8 cellular contexts compared by ENCODE assay signal in the genomic region with DNA sequence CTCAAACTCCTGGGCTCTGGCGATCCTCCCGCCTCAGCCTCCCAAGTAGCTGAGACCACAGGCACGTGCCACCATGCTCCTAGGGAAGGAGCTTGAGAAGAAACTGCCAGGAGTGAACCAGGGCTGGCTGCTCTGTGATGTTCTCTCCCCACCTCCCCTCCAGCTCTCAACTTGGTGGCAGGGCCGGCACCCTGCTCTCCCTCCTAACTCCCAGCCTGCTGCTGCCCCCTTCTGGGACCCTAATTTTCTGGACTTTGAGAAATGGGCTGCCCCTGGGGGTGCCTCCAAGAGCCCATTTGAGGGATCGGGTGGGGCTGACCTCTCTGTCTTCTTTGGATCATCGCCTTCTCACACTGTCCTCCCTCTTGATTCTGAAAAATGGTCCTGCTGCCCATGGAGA. TPM values are rescaled to one million over a fixed set of nuclear protein-coding genes. Genes with fewer than 3 reads are reported as not detected.
DNase-seq lines count a peak whose midpoint lies in the region; ATAC-seq and TF ChIP-seq lines count a peak whose summit lies in the region.

No MANE protein-coding gene starts in this region.

- CTCF ChIA-PET in PC-3 (lab: Charles Lee), result no interaction called here

- in situ Hi-C loops in GM13976 (cut with MboI; ENCODE audit: low sequenced_read_pairs, unreplicated experiment), result loop anchor here (25.0 kb wide), 1 partner anchor 216 kb away; the partner anchor contains the start of genes GHDC, HCRT and KCNH4

- no peak overlapping the region for H3K4me2 ChIP-seq in PC-3 (ENCODE audit: low read length)

- no peak overlapping the region for H3K9ac ChIP-seq in PC-3 (ENCODE audit: low read length)

- no peak overlapping the region for H3K4me3 Mint-ChIP-seq in progenitor cell of endocrine pancreas (ENCODE audit: low read depth)

- H3K27me3 Mint-ChIP-seq in progenitor cell of endocrine pancreas, result peaks cover 21% of the 10 kb centered on the region

- no peaks in the 10 kb centered on the region for H3K9me2 ChIP-seq in PC-3 (replicated peaks; ENCODE audit: low read length)

- peak overlapping the region; percentile 39 to 47 for H3K27ac ChIP-seq in ascending aorta
- H3K27ac ChIP-seq in PC-3 (ENCODE audit: low read length), result no peak overlapping the region

- BruUV-seq in PC-3 (replicated peaks; lab: Mats Ljungman, UMichigan), result no TSS peak

- H3K36me3 Mint-ChIP-seq in progenitor cell of endocrine pancreas (ENCODE audit: insufficient read depth), result no peaks in the 10 kb centered on the region

- H3K27ac Mint-ChIP-seq in progenitor cell of endocrine pancreas, result peak overlapping the region; percentile 65

- no peak overlapping the region for H2AFZ ChIP-seq in PC-3 (ENCODE audit: low read length)

- no peaks in the 10 kb centered on the region for H3K9me3 Mint-ChIP-seq in progenitor cell of endocrine pancreas (ENCODE audit: low read depth)

- peaks cover 15 to 34% of the 10 kb centered on the region in 2 donors for H3K4me1 ChIP-seq in ascending aorta
- no peaks in the 10 kb centered on the region for H3K4me1 ChIP-seq in PC-3 (ENCODE audit: insufficient read depth, low read length)

- peak; percentile 82 for DNase-seq in GM13976 (ENCODE audit: low spot score)
- DNase-seq in OCI-M1 (lab: John Stamatoyannopoulos, UW), result peak; percentile 75
- DNase-seq in ascending aorta (ENCODE audit: low spot score in 2 of 2), result no peak
- DNase-seq in progenitor cell of endocrine pancreas (ENCODE audit: low spot score, unreplicated experiment), result no peak
- DNase-seq in PC-3, result no peak
- DNase-seq in 8988T, result no peak
- DNase-seq in NOMO-1 treated with DMSO at 0.1 percent for 48 hours (lab: John Stamatoyannopoulos, UW; ENCODE audit: unreplicated experiment), result no peak

- no peaks in the 10 kb centered on the region for H3F3A ChIP-seq in PC-3 (ENCODE audit: low read length, unreplicated experiment)

- POLR2A ChIA-PET in PC-3 (lab: Charles Lee; ENCODE audit: unreplicated experiment), result no interaction called here

- H3K9me3 ChIP-seq in ascending aorta (no peaks in the 10 kb centered on the region), PC-3 (ENCODE audit: low read length) (no peaks in the 10 kb centered on the region)

- peaks cover 10% of the 10 kb centered on the region for H3K4me1 Mint-ChIP-seq in progenitor cell of endocrine pancreas (ENCODE audit: low read depth)

- ATAC-seq in PC-3 (no peak), GM21528 (IDR thresholded peaks at IDR 0.05; ENCODE audit: low FRiP score, unreplicated experiment) (no peak)

- intact Hi-C loops in ascending aorta (cut with DNase I), result no loop called here
- intact Hi-C loops in PC-3 (cut with micrococcal nuclease), result no loop called here

- TF ChIP-seq CTCF in GM13976 (IDR thresholded peaks at IDR 0.05; ENCODE audit: borderline replicate concordance, control extremely low read depth, extremely low read depth, insufficient read depth, missing control alignments) (peak; percentile 57), ascending aorta (IDR thresholded peaks at IDR 0.05) (peak in 1 of 3 experiments; percentile 27), progenitor cell of endocrine pancreas (IDR thresholded peaks at IDR 0.05; ENCODE audit: unreplicated experiment) (peak; percentile 13), PC-3 (conservative IDR thresholded peaks at IDR 0.05; ENCODE audit: low read depth, low read length) (no peak)

- no peaks in the 10 kb centered on the region for H4K20me1 ChIP-seq in PC-3 (ENCODE audit: low read length)

- H3K4me3 ChIP-seq in ascending aorta, result no peak overlapping the region
- H3K4me3 ChIP-seq in PC-3 (ENCODE audit: low read length), result no peak overlapping the region

- H3K79me2 ChIP-seq in PC-3 (ENCODE audit: low read length), result no peaks in the 10 kb centered on the region

- H3K36me3 ChIP-seq in ascending aorta (peaks cover 24 to 32% of the 10 kb centered on the region in 2 donors), PC-3 (ENCODE audit: low read depth, low read length) (no peaks in the 10 kb centered on the region)

- H3K27me3 ChIP-seq in ascending aorta (no peaks in the 10 kb centered on the region), PC-3 (ENCODE audit: low read length) (no peaks in the 10 kb centered on the region)

RNA-seq across cellular contexts. Expression of gene STAT3, which starts 14.9 kb away (rescaled TPM):
- total RNA-seq in ascending aorta (181 TPM), progenitor cell of endocrine pancreas (41.2 and 42.2 TPM in 2 replicates), PC-3 (2014; rRNA removed) (not detected in 2 replicates)

RNA-seq across cellular contexts. Expression of gene CAVIN1, which starts 19.9 kb away (rescaled TPM):
- total RNA-seq in ascending aorta, result 548 TPM
- 1.1 and 1.8 TPM in 2 replicates for total RNA-seq in progenitor cell of endocrine pancreas
- 0.17 TPM in 1 of 2 replicates, not detected in the other for total RNA-seq in PC-3 (2014; rRNA removed)

RNA-seq across cellular contexts. Expression of gene ATP6V0A1, which starts 55.5 kb away (rescaled TPM):
- total RNA-seq in ascending aorta (59.0 TPM), progenitor cell of endocrine pancreas (86.3 and 90.5 TPM in 2 replicates), PC-3 (2014; rRNA removed) (0.07 and 0.35 TPM in 2 replicates)

Comparison
In these comparisons a context has a peak if more than half of its experiments do, and no peak if none do; other contexts are left out.
1. DNase-seq: peak in GM13976 (single experiment) and OCI-M1 (single experiment); none in ascending aorta (0 of 2), progenitor cell of endocrine pancreas (single experiment), PC-3 (single experiment), 8988T (single experiment) and NOMO-1 treated with DMSO at 0.1 percent for 48 hours (single experiment).
2. RNA of gene STAT3, which starts 14.9 kb away (total RNA-seq): 181 TPM in ascending aorta (single experiment) and 41.2 to 42.2 TPM in progenitor cell of endocrine pancreas; not detected in PC-3; every median in the first group is over 10 times any median in the second.
3. RNA of gene CAVIN1, which starts 19.9 kb away (total RNA-seq): 548 TPM in ascending aorta (single experiment); 1.1 to 1.8 TPM in progenitor cell of endocrine pancreas and 0.17 TPM in PC-3; every median in the first group is over 100 times any median in the second.
4. RNA of gene ATP6V0A1, which starts 55.5 kb away (total RNA-seq): 86.3 to 90.5 TPM in progenitor cell of endocrine pancreas and 59.0 TPM in ascending aorta (single experiment); 0.07 to 0.35 TPM in PC-3; every median in the first group is over 10 times any median in the second.